Comparison of ENCODE assay signal across 15 cellular contexts in the genomic region with DNA sequence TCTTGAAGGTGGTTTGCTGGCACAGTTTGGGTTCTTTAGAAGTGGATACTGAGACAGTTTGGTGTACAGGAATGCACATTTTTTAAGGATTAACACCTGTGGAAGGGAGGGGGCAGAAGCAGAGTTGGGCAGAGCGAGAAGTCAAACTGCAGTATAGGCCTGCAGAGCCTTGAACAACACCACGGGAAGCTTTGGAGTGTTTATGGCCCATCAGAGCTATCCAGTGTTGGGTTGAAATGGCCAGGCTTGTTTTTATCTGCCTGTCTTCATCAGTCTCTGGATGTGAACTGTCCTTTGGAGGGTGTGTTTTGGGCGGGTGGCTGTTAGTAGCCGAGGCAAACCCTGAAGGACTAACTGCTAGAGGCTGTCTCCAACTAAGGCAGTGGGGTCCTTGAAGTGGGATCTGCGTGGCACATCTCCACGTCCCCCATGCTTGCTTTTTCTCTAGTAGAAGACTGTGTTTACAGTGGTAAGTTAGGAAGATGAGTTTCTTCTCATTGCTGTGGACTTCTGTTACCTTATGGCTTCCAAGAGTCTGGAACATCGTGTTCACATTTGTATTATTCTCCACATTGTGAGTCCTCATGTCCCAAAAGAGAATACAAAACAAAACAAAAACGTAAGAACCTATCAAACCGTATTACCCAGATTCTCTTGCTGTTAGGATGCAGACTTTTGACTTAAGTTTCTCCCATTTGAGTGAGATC. TPM values are rescaled to one million over a fixed set of nuclear protein-coding genes. Genes with fewer than 3 reads are reported as not detected.
DNase-seq lines count a peak whose midpoint lies in the region; ATAC-seq and TF ChIP-seq lines count a peak whose summit lies in the region.
"Had no signal": no experiment of that assay in that cellular context is flagged by ENCODE, and none has a peak within 500 bp of the region (broad histone marks: within the 10 kb centered on the region; RNA-seq: fewer than 3 reads in every experiment).

No MANE protein-coding gene starts in this region.

- H3K27me3 Mint-ChIP-seq in CD4-positive, CD25-positive, alpha-beta regulatory T cell: no peaks in the 10 kb centered on the region
- no peaks in the 10 kb centered on the region for H3K27me3 Mint-ChIP-seq in activated naive CD8-positive, alpha-beta T cell treated with anti-CD3 and anti-CD28 coated beads, Interleukin-2, amount 50 U/mL, for 24 hours
- peaks cover 10% of the 10 kb centered on the region for H3K27me3 Mint-ChIP-seq in nephron progenitor cell (ENCODE audit: low read depth, poor library complexity)

- peaks cover 54% of the 10 kb centered on the region for H3K36me3 Mint-ChIP-seq in CD4-positive, CD25-positive, alpha-beta regulatory T cell
- peaks cover 65% of the 10 kb centered on the region for H3K36me3 Mint-ChIP-seq in activated naive CD8-positive, alpha-beta T cell treated with anti-CD3 and anti-CD28 coated beads, Interleukin-2, amount 50 U/mL, for 24 hours (ENCODE audit: low read depth)
- H3K36me3 Mint-ChIP-seq in nephron progenitor cell (ENCODE audit: low read depth): peaks cover 60% of the 10 kb centered on the region

- H3K4me1 ChIP-seq in CD4-positive, CD25-positive, alpha-beta regulatory T cell (ENCODE audit: control insufficient read depth, insufficient read depth, low read length, poor library complexity, severe bottlenecking): peaks cover 21% of the 10 kb centered on the region
- H3K4me1 ChIP-seq: BE2C, parathyroid adenoma had no signal

- peaks cover 0 to 1% (median 0%) of the 10 kb centered on the region in 7 donors for H3K9me3 Mint-ChIP-seq in CD4-positive, CD25-positive, alpha-beta regulatory T cell
- H3K9me3 Mint-ChIP-seq in activated naive CD8-positive, alpha-beta T cell treated with anti-CD3 and anti-CD28 coated beads, Interleukin-2, amount 50 U/mL, for 24 hours: no peaks in the 10 kb centered on the region
- peaks cover 4% of the 10 kb centered on the region for H3K9me3 Mint-ChIP-seq in nephron progenitor cell
- H3K9me3 Mint-ChIP-seq: HFFc6 had no signal

- no peak for TF ChIP-seq CTCF in nephron progenitor cell (IDR thresholded peaks at IDR 0.05)
- no peak for TF ChIP-seq CTCF in dorsolateral prefrontal cortex (IDR thresholded peaks at IDR 0.05 in 54 of 56, conservative IDR thresholded peaks at IDR 0.05 in 2 of 56; ENCODE audit: low read depth in 1 of 56, partially characterized antibody in 56 of 56)

- intact Hi-C loops in dorsolateral prefrontal cortex (cut with DNase I): no loop called here

- no peak overlapping the region for H3K4me3 ChIP-seq in CD4-positive, CD25-positive, alpha-beta regulatory T cell (ENCODE audit: low read depth, low read length)
- no peak overlapping the region for H3K4me3 ChIP-seq in dorsolateral prefrontal cortex
- H3K4me3 ChIP-seq: tibial nerve had no signal

- H3K36me3 ChIP-seq in CD4-positive, CD25-positive, alpha-beta regulatory T cell (ENCODE audit: control insufficient read depth, insufficient read depth, low read length): peaks cover 10% of the 10 kb centered on the region
- H3K36me3 ChIP-seq: BE2C, tibial nerve had no signal

- peaks cover 29 to 90% (median 60%) of the 10 kb centered on the region in 4 donors for H3K4me1 Mint-ChIP-seq in CD4-positive, CD25-positive, alpha-beta regulatory T cell
- peaks cover 80% of the 10 kb centered on the region for H3K4me1 Mint-ChIP-seq in activated naive CD8-positive, alpha-beta T cell treated with anti-CD3 and anti-CD28 coated beads, Interleukin-2, amount 50 U/mL, for 24 hours
- peaks cover 54% of the 10 kb centered on the region for H3K4me1 Mint-ChIP-seq in nephron progenitor cell

- H3K27me3 ChIP-seq in CD4-positive, CD25-positive, alpha-beta regulatory T cell (ENCODE audit: control insufficient read depth, insufficient read depth, low read length): no peaks in the 10 kb centered on the region
- H3K27me3 ChIP-seq in dorsolateral prefrontal cortex: no peaks in the 10 kb centered on the region
- H3K27me3 ChIP-seq: BE2C, tibial nerve had no signal

- peak overlapping the region; percentile 74 to 91 (median 80) for H3K27ac Mint-ChIP-seq in CD4-positive, CD25-positive, alpha-beta regulatory T cell
- H3K27ac Mint-ChIP-seq in activated naive CD8-positive, alpha-beta T cell treated with anti-CD3 and anti-CD28 coated beads, Interleukin-2, amount 50 U/mL, for 24 hours: peak overlapping the region; percentile 56
- peak overlapping the region; percentile 85 for H3K27ac Mint-ChIP-seq in nephron progenitor cell
- H3K27ac Mint-ChIP-seq: HFFc6 had no signal

- no peak for ATAC-seq in CD4-positive, CD25-positive, alpha-beta regulatory T cell (ENCODE audit: low read depth in 2 of 2)
- ATAC-seq in activated naive CD8-positive, alpha-beta T cell treated with anti-CD3 and anti-CD28 coated beads, Interleukin-2, amount 50 U/mL, for 24 hours: no peak

- H3K4me3 Mint-ChIP-seq in CD4-positive, CD25-positive, alpha-beta regulatory T cell: peak overlapping the region; percentile 4 to 38 (median 6)
- no peak overlapping the region for H3K4me3 Mint-ChIP-seq in activated naive CD8-positive, alpha-beta T cell treated with anti-CD3 and anti-CD28 coated beads, Interleukin-2, amount 50 U/mL, for 24 hours
- no peak overlapping the region for H3K4me3 Mint-ChIP-seq in nephron progenitor cell
- H3K4me3 Mint-ChIP-seq: HFFc6 had no signal

- no peaks in the 10 kb centered on the region for H3K9me3 ChIP-seq in CD4-positive, CD25-positive, alpha-beta regulatory T cell (ENCODE audit: control insufficient read depth in 2 of 2, low read length in 2 of 2)
- H3K9me3 ChIP-seq: BE2C, tibial nerve had no signal

- no peak for DNase-seq in CD4-positive, CD25-positive, alpha-beta regulatory T cell
- DNase-seq in ELF-1 (ENCODE audit: low read depth, low spot score) (peak; percentile 45), nephron progenitor cell (no peak), substantia nigra (lab: John Stamatoyannopoulos, UW) (no peak), NOMO-1 treated with DMSO at 0.1 percent for 48 hours (lab: John Stamatoyannopoulos, UW; ENCODE audit: unreplicated experiment) (no peak), dorsolateral prefrontal cortex (no peak), NCI-H1105 (lab: John Stamatoyannopoulos, UW) (no peak)
- no peak for DNase-seq in activated naive CD8-positive, alpha-beta T cell treated with anti-CD3 and anti-CD28 coated beads, Interleukin-2, amount 50 U/mL, for 24 hours
- DNase-seq: BE2C; HFFc6; NCI-H2029 treated with DMSO at 0.1 percent for 48 hours; NCI-H774; stimulated activated CD4-positive, alpha-beta T cell treated with anti-CD3 and anti-CD28 coated beads, Interleukin-12 subunit alpha, Interleukin-12 subunit beta, amount 100 ng/mL, for 4 hours had no signal

- H3K27ac ChIP-seq in CD4-positive, CD25-positive, alpha-beta regulatory T cell (ENCODE audit: insufficient read depth, low read length, poor library complexity, severe bottlenecking): no peak overlapping the region
- no peak overlapping the region for H3K27ac ChIP-seq in substantia nigra (ENCODE audit: low read depth, low read length, poor library complexity, severe bottlenecking)
- peak overlapping the region in 2 of 59 donors; percentile 3 to 9 for H3K27ac ChIP-seq in dorsolateral prefrontal cortex
- H3K27ac ChIP-seq: parathyroid adenoma had no signal

RNA-seq across cellular contexts. Expression of gene TMEM131L, which starts 41.0 kb away (rescaled TPM):
- 86.4 TPM for total RNA-seq in CD4-positive, CD25-positive, alpha-beta regulatory T cell
- polyA plus RNA-seq in CD4-positive, CD25-positive, alpha-beta regulatory T cell: 10 to 100 TPM; 35.5 to 48.4 (median 40.1) TPM
- 10 to 100 TPM in 40 of 120 experiments, 1 to 10 TPM in 80; 3.8 to 16.5 (median 8.7) TPM for total RNA-seq in dorsolateral prefrontal cortex

Comparison
In these comparisons a context has a peak if more than half of its experiments do, and no peak if none do; other contexts are left out.
1. H3K4me3 Mint-ChIP-seq: peak in CD4-positive, CD25-positive, alpha-beta regulatory T cell (4 of 4); none in activated naive CD8-positive, alpha-beta T cell treated with anti-CD3 and anti-CD28 coated beads, Interleukin-2, amount 50 U/mL, for 24 hours (single experiment) and nephron progenitor cell (single experiment).
2. Peak in every context shown above with its lines, with median percentiles within 50 percentile points of each other: H3K27ac Mint-ChIP-seq.